ENCODE assay signal across 11 cellular contexts in the genomic region with DNA sequence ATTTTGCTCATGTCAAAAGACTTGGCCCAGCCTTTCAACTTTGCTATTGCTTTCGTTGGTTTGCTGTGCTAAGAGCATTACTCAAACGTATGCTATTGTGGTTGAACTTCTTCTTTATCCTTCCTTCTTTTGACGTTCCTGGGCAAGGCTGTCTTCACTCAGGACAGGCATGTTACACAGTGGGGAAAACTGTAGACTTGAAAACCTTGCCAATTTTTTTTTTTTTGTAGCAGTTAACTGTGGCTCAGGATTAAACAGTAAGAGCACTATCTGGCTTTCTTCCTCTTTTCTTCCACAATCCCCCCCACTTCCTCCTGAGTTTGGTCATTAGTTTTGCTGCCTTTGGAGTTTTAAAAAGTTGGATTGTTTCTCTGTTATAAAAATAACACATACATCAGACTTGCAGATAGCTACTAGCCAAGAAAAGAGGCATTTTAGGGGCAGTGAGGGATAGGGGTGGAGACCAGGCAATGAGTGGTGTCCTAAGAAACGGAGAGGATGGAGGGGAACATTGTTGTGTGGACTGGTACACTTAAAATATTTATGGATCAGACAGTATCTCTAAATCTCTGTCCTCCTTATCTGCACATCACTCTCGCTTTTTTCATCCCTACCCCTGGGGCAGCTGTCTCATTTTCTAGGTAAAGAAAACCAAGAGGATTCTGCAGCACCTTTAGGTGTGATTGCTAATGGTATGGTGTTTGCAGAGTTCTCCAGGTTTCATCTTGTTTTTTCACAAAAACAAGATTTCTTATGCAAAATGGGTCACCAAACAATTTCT.
DNase-seq lines count a peak whose midpoint lies in the region; ATAC-seq, FAIRE-seq and TF ChIP-seq lines count a peak whose summit lies in the region.
"Had no signal": no experiment of that assay in that cellular context is flagged by ENCODE, and none has a peak within 500 bp of the region (broad histone marks: within the 10 kb centered on the region; RNA-seq: fewer than 3 reads in every experiment).

No MANE protein-coding gene starts in this region.

- H3K36me3 Mint-ChIP-seq in astrocyte (ENCODE audit: low read depth, unreplicated experiment) (peaks cover 2% of the 10 kb centered on the region), mesothelial cell of epicardium (no peaks in the 10 kb centered on the region), immature natural killer cell (no peaks in the 10 kb centered on the region)
- H3K36me3 Mint-ChIP-seq: activated naive CD8-positive, alpha-beta T cell had no signal

- H3K4me3 ChIP-seq in astrocyte (ENCODE audit: insufficient read depth, low read depth, low read length) = no peak overlapping the region

- H2AFZ ChIP-seq in astrocyte (ENCODE audit: low read depth, low read length) = no peak overlapping the region

- H3K27me3 Mint-ChIP-seq in astrocyte (ENCODE audit: low read depth, unreplicated experiment) (peaks cover 15% of the 10 kb centered on the region), mesothelial cell of epicardium (ENCODE audit: low read depth) (peaks cover 55% of the 10 kb centered on the region), immature natural killer cell (ENCODE audit: low read depth in 3 of 3) (peaks cover 0 to 2% (median 0%) of the 10 kb centered on the region in 3 donors)

- H3K4me1 ChIP-seq in astrocyte (ENCODE audit: insufficient read depth, low read length) = no peaks in the 10 kb centered on the region

- FAIRE-seq in astrocyte (lab: Jason Lieb, UNC) = no peak

- H3K36me3 ChIP-seq in astrocyte (ENCODE audit: insufficient read depth, low read length) = no peaks in the 10 kb centered on the region

- no peak for TF ChIP-seq CTCF in astrocyte (IDR thresholded peaks at IDR 0.05; ENCODE audit: insufficient read depth, low read depth, low read length)
- TF ChIP-seq CTCF in mesothelial cell of epicardium (IDR thresholded peaks at IDR 0.05; ENCODE audit: unreplicated experiment) = no peak

- peak; percentile 55 for ATAC-seq in HG02870 (IDR thresholded peaks at IDR 0.05; ENCODE audit: unreplicated experiment)
- ATAC-seq in HG03469 (IDR thresholded peaks at IDR 0.05; ENCODE audit: unreplicated experiment) = no peak
- no peak for ATAC-seq in GM19452 (IDR thresholded peaks at IDR 0.05; ENCODE audit: unreplicated experiment)

- no peak overlapping the region for H3K27ac Mint-ChIP-seq in astrocyte (ENCODE audit: unreplicated experiment)
- peak overlapping the region; percentile 72 for H3K27ac Mint-ChIP-seq in mesothelial cell of epicardium
- H3K27ac Mint-ChIP-seq in immature natural killer cell = no peak overlapping the region
- H3K27ac Mint-ChIP-seq: activated naive CD8-positive, alpha-beta T cell had no signal

- no peaks in the 10 kb centered on the region for H3K79me2 ChIP-seq in astrocyte (ENCODE audit: insufficient read depth, low read length)

- no peak overlapping the region for H3K27ac ChIP-seq in astrocyte (ENCODE audit: low read depth, low read length)
- H3K27ac ChIP-seq: C4-2B had no signal

- no peak overlapping the region for H3K4me2 ChIP-seq in astrocyte (ENCODE audit: low read length)

- peaks cover 7% of the 10 kb centered on the region for H3K27me3 ChIP-seq in astrocyte (ENCODE audit: insufficient read depth, low read length)

- H3K4me3 Mint-ChIP-seq in astrocyte (ENCODE audit: unreplicated experiment) = no peak overlapping the region
- H3K4me3 Mint-ChIP-seq in mesothelial cell of epicardium = no peak overlapping the region
- no peak overlapping the region for H3K4me3 Mint-ChIP-seq in immature natural killer cell
- H3K4me3 Mint-ChIP-seq: activated naive CD8-positive, alpha-beta T cell had no signal

- H3K9me3 Mint-ChIP-seq in astrocyte (ENCODE audit: unreplicated experiment) (no peaks in the 10 kb centered on the region), mesothelial cell of epicardium (no peaks in the 10 kb centered on the region), immature natural killer cell (peaks cover 0 to 2% (median 0%) of the 10 kb centered on the region in 6 donors)

- H3K9me3 ChIP-seq in astrocyte (ENCODE audit: insufficient read depth, low read depth, low read length) = no peaks in the 10 kb centered on the region

- no peak overlapping the region for H3K9ac ChIP-seq in astrocyte (ENCODE audit: low read length)

- DNase-seq in GF-D8 (lab: John Stamatoyannopoulos, UW) = peak; percentile 92
- DNase-seq in astrocyte (ENCODE audit: low read depth) = peak; percentile 86
- no peak for DNase-seq in mesothelial cell of epicardium (ENCODE audit: low spot score in 2 of 2, unreplicated experiment in 2 of 2)
- DNase-seq in immature natural killer cell = no peak
- no peak for DNase-seq in activated naive CD4-positive, alpha-beta T cell (lab: John Stamatoyannopoulos, UW)
- DNase-seq: foreskin fibroblast had no signal

- no peaks in the 10 kb centered on the region for H4K20me1 ChIP-seq in astrocyte (ENCODE audit: insufficient read depth, low read length)

- H3K4me1 Mint-ChIP-seq in astrocyte (ENCODE audit: low read depth, unreplicated experiment) = peaks cover 7% of the 10 kb centered on the region
- peaks cover 32% of the 10 kb centered on the region for H3K4me1 Mint-ChIP-seq in mesothelial cell of epicardium
- H3K4me1 Mint-ChIP-seq in immature natural killer cell = no peaks in the 10 kb centered on the region

Comparison
In these comparisons a context has a peak if more than half of its experiments do, and no peak if none do; other contexts are left out.
1. DNase-seq: peak in GF-D8 (single experiment) and astrocyte (single experiment); none in mesothelial cell of epicardium (0 of 2), immature natural killer cell (0 of 3) and activated naive CD4-positive, alpha-beta T cell (0 of 4).